ENCODE assay signal across 1 cellular context in the genomic region with DNA sequence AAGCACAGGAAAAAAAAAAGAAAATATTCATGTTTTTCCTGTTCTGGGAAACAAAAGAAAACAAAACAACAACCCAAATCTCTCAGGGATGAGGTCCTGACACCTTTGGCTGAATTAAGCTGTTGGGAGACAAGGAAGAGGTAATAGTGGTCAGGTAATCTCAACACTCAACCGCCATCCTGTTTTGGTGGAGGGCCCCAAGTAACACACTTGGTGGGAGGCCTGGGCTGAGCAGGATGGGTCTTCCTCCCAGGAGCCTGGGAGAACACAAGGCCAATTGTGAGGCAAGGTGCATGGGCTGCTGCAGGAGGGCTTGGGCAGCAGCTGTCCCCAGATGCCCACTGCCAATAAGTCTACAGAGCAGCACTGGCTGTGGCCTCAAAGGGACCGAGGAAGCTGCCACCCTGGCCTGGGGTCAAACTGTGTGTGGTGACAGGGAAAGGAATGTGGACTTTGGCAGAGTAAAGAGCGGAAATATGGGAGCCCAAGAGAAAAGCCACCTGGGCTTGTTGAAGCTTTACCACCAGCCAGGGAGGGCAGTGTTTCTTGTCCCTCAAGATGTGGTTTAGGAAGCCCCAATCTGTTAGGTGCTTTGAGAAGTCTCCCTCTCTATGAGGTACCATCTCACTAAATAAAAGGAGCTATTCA.
A peak's percentile ranks its signal among the peaks of the same experiment; 100 is the strongest.
TF ChIP-seq lines count a peak whose summit lies in the region.

No MANE protein-coding gene starts in this region.

TF ChIP-seq in HepG2, 621 proteins besides CTCF, POLR2A, EP300 and RAD21 (continued from another document and continues in another):
- no peak for TF ChIP-seq ZFYVE20 (CRISPR knock-in tag; IDR thresholded peaks at IDR 0.05; ENCODE audit: borderline replicate concordance, low read depth)
- TF ChIP-seq RXRB (CRISPR knock-in tag; IDR thresholded peaks at IDR 0.05; ENCODE audit: borderline replicate concordance): peak; percentile 97
- TF ChIP-seq, protein P1, sequence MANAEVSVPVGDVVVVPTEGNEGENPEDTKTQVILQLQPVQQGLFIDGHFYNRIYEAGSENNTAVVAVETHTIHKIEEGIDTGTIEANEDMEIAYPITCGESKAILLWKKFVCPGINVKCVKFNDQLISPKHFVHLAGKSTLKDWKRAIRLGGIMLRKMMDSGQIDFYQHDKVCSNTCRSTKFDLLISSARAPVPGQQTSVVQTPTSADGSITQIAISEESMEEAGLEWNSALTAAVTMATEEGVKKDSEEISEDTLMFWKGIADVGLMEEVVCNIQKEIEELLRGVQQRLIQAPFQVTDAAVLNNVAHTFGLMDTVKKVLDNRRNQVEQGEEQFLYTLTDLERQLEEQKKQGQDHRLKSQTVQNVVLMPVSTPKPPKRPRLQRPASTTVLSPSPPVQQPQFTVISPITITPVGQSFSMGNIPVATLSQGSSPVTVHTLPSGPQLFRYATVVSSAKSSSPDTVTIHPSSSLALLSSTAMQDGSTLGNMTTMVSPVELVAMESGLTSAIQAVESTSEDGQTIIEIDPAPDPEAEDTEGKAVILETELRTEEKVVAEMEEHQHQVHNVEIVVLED (CRISPR knock-in tag; IDR thresholded peaks at IDR 0.05; ENCODE audit: borderline replicate concordance): no peak; the same call in 1 of the 2 replicates
- TF ChIP-seq NCOR1 (IDR thresholded peaks at IDR 0.05; ENCODE audit: borderline replicate concordance, low read length): peak; percentile 89; the same call in 1 of the 2 replicates
- no peak for TF ChIP-seq ZNF720 (CRISPR knock-in tag; IDR thresholded peaks at IDR 0.05)
- TF ChIP-seq ZNF792 (CRISPR knock-in tag; IDR thresholded peaks at IDR 0.05): peak; percentile 87
- no peak for TF ChIP-seq PCBP2 (optimal IDR thresholded peaks at IDR 0.05; ENCODE audit: low read depth, low read length, poor library complexity, severe bottlenecking)
- TF ChIP-seq MAF1 (CRISPR knock-in tag; IDR thresholded peaks at IDR 0.05; ENCODE audit: borderline replicate concordance): 0 out of 2 replicates have a peak, but pooled peaks have one; percentile 41
- 0 out of 2 replicates have a peak, but pooled peaks have one; percentile 36 for TF ChIP-seq GATAD1 (CRISPR knock-in tag; IDR thresholded peaks at IDR 0.05)
- no peak for TF ChIP-seq MBNL3 (CRISPR knock-in tag; conservative IDR thresholded peaks at IDR 0.05)
- TF ChIP-seq, protein P2, sequence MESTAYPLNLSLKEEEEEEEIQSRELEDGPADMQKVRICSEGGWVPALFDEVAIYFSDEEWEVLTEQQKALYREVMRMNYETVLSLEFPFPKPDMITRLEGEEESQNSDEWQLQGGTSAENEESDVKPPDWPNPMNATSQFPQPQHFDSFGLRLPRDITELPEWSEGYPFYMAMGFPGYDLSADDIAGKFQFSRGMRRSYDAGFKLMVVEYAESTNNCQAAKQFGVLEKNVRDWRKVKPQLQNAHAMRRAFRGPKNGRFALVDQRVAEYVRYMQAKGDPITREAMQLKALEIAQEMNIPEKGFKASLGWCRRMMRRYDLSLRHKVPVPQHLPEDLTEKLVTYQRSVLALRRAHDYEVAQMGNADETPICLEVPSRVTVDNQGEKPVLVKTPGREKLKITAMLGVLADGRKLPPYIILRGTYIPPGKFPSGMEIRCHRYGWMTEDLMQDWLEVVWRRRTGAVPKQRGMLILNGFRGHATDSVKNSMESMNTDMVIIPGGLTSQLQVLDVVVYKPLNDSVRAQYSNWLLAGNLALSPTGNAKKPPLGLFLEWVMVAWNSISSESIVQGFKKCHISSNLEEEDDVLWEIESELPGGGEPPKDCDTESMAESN (CRISPR knock-in tag; conservative IDR thresholded peaks at IDR 0.05): no peak; the same call in 1 of the 2 replicates
- TF ChIP-seq ATF7 (IDR thresholded peaks at IDR 0.05): no peak
- TF ChIP-seq ATF7 (CRISPR knock-in tag; IDR thresholded peaks at IDR 0.05): no peak
- no peak; the same call in 1 of the 2 replicates for TF ChIP-seq EHMT2 (IDR thresholded peaks at IDR 0.05; ENCODE audit: borderline replicate concordance, low read depth, low read length)
- TF ChIP-seq PTBP1 (IDR thresholded peaks at IDR 0.05; ENCODE audit: low read depth, low read length, poor library complexity, severe bottlenecking): no peak
- TF ChIP-seq ZNF121 (CRISPR knock-in tag; IDR thresholded peaks at IDR 0.05): peak; percentile 50; the same call in 1 of the 2 replicates
- TF ChIP-seq, protein P3, sequence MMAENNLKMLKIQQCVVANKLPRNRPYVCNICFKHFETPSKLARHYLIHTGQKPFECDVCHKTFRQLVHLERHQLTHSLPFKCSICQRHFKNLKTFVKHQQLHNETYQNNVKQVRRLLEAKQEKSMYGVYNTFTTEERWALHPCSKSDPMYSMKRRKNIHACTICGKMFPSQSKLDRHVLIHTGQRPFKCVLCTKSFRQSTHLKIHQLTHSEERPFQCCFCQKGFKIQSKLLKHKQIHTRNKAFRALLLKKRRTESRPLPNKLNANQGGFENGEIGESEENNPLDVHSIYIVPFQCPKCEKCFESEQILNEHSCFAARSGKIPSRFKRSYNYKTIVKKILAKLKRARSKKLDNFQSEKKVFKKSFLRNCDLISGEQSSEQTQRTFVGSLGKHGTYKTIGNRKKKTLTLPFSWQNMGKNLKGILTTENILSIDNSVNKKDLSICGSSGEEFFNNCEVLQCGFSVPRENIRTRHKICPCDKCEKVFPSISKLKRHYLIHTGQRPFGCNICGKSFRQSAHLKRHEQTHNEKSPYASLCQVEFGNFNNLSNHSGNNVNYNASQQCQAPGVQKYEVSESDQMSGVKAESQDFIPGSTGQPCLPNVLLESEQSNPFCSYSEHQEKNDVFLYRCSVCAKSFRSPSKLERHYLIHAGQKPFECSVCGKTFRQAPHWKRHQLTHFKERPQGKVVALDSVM (CRISPR knock-in tag; IDR thresholded peaks at IDR 0.05): no peak
- TF ChIP-seq, protein P4, sequence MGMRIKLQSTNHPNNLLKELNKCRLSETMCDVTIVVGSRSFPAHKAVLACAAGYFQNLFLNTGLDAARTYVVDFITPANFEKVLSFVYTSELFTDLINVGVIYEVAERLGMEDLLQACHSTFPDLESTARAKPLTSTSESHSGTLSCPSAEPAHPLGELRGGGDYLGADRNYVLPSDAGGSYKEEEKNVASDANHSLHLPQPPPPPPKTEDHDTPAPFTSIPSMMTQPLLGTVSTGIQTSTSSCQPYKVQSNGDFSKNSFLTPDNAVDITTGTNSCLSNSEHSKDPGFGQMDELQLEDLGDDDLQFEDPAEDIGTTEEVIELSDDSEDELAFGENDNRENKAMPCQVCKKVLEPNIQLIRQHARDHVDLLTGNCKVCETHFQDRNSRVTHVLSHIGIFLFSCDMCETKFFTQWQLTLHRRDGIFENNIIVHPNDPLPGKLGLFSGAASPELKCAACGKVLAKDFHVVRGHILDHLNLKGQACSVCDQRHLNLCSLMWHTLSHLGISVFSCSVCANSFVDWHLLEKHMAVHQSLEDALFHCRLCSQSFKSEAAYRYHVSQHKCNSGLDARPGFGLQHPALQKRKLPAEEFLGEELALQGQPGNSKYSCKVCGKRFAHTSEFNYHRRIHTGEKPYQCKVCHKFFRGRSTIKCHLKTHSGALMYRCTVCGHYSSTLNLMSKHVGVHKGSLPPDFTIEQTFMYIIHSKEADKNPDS (CRISPR knock-in tag; IDR thresholded peaks at IDR 0.05): no peak
- no peak for TF ChIP-seq CERS6 (CRISPR knock-in tag; IDR thresholded peaks at IDR 0.05)
- TF ChIP-seq JUNB (CRISPR knock-in tag; IDR thresholded peaks at IDR 0.05; ENCODE audit: borderline replicate concordance): no peak
- TF ChIP-seq ZFP90 (CRISPR knock-in tag; IDR thresholded peaks at IDR 0.05; ENCODE audit: borderline replicate concordance): 0 out of 2 replicates have a peak, but pooled peaks have one; percentile 64
- TF ChIP-seq MED8 (CRISPR knock-in tag; IDR thresholded peaks at IDR 0.05; ENCODE audit: insufficient replicate concordance): peak; percentile 40
- TF ChIP-seq, protein P5, sequence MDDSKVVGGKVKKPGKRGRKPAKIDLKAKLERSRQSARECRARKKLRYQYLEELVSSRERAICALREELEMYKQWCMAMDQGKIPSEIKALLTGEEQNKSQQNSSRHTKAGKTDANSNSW (CRISPR knock-in tag; IDR thresholded peaks at IDR 0.05; ENCODE audit: borderline replicate concordance): no peak
- TF ChIP-seq TGIF2 (CRISPR knock-in tag; IDR thresholded peaks at IDR 0.05): no peak
- peak; percentile 62 for TF ChIP-seq YY1 (IDR thresholded peaks at IDR 0.05; ENCODE audit: insufficient read depth, insufficient replicate concordance, low read depth, low read length)
- TF ChIP-seq ZNF552 (CRISPR knock-in tag; IDR thresholded peaks at IDR 0.05; ENCODE audit: borderline replicate concordance): no peak
- TF ChIP-seq EZH2 (conservative IDR thresholded peaks at IDR 0.05; ENCODE audit: low read depth, low read length): no peak
- no peak for TF ChIP-seq CAMTA2 (CRISPR knock-in tag; IDR thresholded peaks at IDR 0.05; ENCODE audit: borderline replicate concordance)
- 0 out of 2 replicates have a peak, but pooled peaks have one; percentile 48 for TF ChIP-seq MAZ (IDR thresholded peaks at IDR 0.05; ENCODE audit: borderline replicate concordance, low read depth, low read length)
- peak; percentile 48; the same call in 1 of the 2 replicates for TF ChIP-seq MAZ (CRISPR knock-in tag; IDR thresholded peaks at IDR 0.05; ENCODE audit: low read depth)
- 0 out of 2 replicates have a peak, but pooled peaks have one; percentile 48 for TF ChIP-seq ZNF318 (CRISPR knock-in tag; IDR thresholded peaks at IDR 0.05)
- TF ChIP-seq DR1 (CRISPR knock-in tag; IDR thresholded peaks at IDR 0.05): 0 out of 2 replicates have a peak, but pooled peaks have one; percentile 35
- TF ChIP-seq ZNF839 (CRISPR knock-in tag; IDR thresholded peaks at IDR 0.05; ENCODE audit: borderline replicate concordance): no peak
- no peak for TF ChIP-seq ZNF841 (CRISPR knock-in tag; IDR thresholded peaks at IDR 0.05; ENCODE audit: borderline replicate concordance)
- TF ChIP-seq ARNTL (CRISPR knock-in tag; IDR thresholded peaks at IDR 0.05): 0 out of 2 replicates have a peak, but pooled peaks have one; percentile 40
